Comparison of ENCODE assay signal across 24 cellular contexts in the genomic region with DNA sequence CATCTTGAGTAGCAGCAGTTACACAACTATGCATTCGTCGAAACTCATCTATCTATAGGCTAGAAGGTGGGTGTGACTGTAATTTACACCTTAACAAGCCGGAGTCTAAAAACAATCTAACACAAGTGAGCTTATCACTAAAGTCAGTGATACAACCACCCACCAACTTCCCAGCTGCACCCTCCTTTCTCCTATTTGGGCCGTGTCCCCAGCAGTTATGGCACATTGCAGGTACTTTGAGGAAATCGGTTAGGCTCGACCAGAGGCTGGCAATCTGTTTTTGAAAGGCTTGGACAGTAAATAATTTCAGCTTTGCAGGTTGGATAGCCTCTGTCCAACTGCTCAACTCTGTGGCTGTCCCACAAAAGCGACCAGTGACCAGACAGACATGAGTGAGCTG.
"Had no signal": no experiment of that assay in that cellular context is flagged by ENCODE, and none has a peak within 500 bp of the region (broad histone marks: within the 10 kb centered on the region; RNA-seq: fewer than 3 reads in every experiment).

No MANE protein-coding gene starts in this region.

- H3K9me3 Mint-ChIP-seq: activated CD4-positive, alpha-beta T cell treated with anti-CD3 and anti-CD28 coated beads, Interleukin-2, amount 10 ng/mL, durations not matched to agents 24 days and 14 days; activated CD8-positive, alpha-beta T cell treated with anti-CD3 and anti-CD28 coated beads for 36 hours; brain had no signal

- ATAC-seq: activated CD8-positive, alpha-beta T cell treated with anti-CD3 and anti-CD28 coated beads for 36 hours had no signal

- H3K27me3 ChIP-seq: SJCRH30 had no signal

- H3K27me3 Mint-ChIP-seq: activated CD4-positive, alpha-beta T cell treated with anti-CD3 and anti-CD28 coated beads, Interleukin-2, amount 10 ng/mL, durations not matched to agents 24 days and 14 days; activated CD8-positive, alpha-beta T cell treated with anti-CD3 and anti-CD28 coated beads for 36 hours had no signal

- DNase-seq: activated CD4-positive, alpha-beta T cell treated with anti-CD3 and anti-CD28 coated beads, Interleukin-2, amount 10 ng/mL, durations not matched to agents 24 days and 14 days; activated CD4-positive, alpha-beta T cell treated with anti-CD3 and anti-CD28 coated beads, Interleukin-2, amount 50 U/mL, for 4 hours; activated CD8-positive, alpha-beta T cell treated with anti-CD3 and anti-CD28 coated beads for 36 hours; activated gamma-delta T cell treated with Interleukin-2 at 50 U/mL for 16 hours; activated naive CD4-positive, alpha-beta T cell treated with anti-CD3 and anti-CD28 coated beads, Interleukin-2, amount 50 U/mL, for 16 hours; anterior cingulate cortex; cerebellar nuclear complex; MM.1S; MV-4-11; NCI-H1092; NCI-H1436 treated with DMSO at 0.1 percent for 48 hours; NCI-H1694 treated with DMSO at 0.1 percent for 48 hours; NCI-H2029; NCI-H345; NCI-H524 treated with DMSO at 0.1 percent for 48 hours; NK-92 treated with Interleukin-12 subunit alpha and Interleukin-12 subunit beta, amount 100 ng/mL, for 24 hours; PC-9; Right ventricle myocardium superior; SJCRH30; T1000; WERI-Rb-1 had no signal

- H3K9ac ChIP-seq: KMS-11 had no signal

- H3K27ac Mint-ChIP-seq: activated CD4-positive, alpha-beta T cell treated with anti-CD3 and anti-CD28 coated beads, Interleukin-2, amount 10 ng/mL, durations not matched to agents 24 days and 14 days; activated CD8-positive, alpha-beta T cell treated with anti-CD3 and anti-CD28 coated beads for 36 hours had no signal

- H2AFZ ChIP-seq: PC-9 had no signal

- H3K9me3 ChIP-seq: SJCRH30 had no signal

- H3K4me3 Mint-ChIP-seq: activated CD4-positive, alpha-beta T cell treated with anti-CD3 and anti-CD28 coated beads, Interleukin-2, amount 10 ng/mL, durations not matched to agents 24 days and 14 days; activated CD8-positive, alpha-beta T cell treated with anti-CD3 and anti-CD28 coated beads for 36 hours; brain had no signal

- H3K27ac ChIP-seq: KMS-11, PC-9, SJCRH30, SK-N-MC, WERI-Rb-1 had no signal

- H3K4me2 ChIP-seq: KMS-11, PC-9 had no signal
